ENCODE assay signal across 8 cellular contexts in the genomic region with DNA sequence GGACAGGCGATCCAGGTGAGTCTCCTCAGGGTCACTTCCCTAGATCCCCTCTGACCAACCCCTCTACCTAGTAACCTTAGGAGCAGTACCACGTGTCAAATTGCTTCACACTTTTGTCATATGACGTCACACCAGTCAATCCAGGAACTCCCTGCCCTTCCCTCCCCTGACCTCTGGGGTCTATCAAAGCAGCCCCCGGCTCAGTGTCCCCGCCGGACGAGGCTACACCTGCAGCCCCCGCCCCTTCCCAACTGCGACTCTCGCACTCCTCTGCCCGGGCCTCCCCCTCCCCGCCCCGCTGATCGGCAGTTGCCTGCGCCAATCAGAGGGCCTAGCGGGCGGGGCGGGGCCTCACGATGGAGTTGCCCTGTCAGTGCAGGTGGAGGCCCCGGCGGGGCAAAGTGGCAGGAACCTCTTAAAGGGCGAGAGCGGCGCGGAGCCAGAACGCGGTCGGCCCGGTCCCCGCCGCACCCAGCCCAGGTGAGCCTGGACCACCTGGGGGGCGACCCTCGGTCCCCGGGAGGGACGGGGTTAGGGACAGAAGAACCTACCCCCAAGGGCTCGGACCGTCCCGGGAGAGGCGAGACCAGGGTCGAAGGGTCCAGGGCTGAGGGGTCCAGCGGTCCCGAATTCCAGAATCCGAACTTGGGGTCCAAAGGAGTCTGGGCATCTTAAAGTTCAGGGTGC. TPM values are rescaled to one million over a fixed set of nuclear protein-coding genes. Genes with fewer than 3 reads are reported as not detected.
DNase-seq lines count a peak whose midpoint lies in the region; ATAC-seq and TF ChIP-seq lines count a peak whose summit lies in the region.

No MANE protein-coding gene starts in this region.

- peaks cover 20% of the 10 kb centered on the region for H3K27me3 Mint-ChIP-seq in endodermal cell (ENCODE audit: insufficient read depth)

- DNase-seq in AG09319 (ENCODE audit: extremely low read depth, low read depth) (peak; percentile 34), HPDE6-E6E7 (ENCODE audit: extremely low spot score) (peak; percentile 95), NOMO-1 treated with dmso at 0.1 percent for 144 hours (lab: John Stamatoyannopoulos, UW; ENCODE audit: unreplicated experiment) (peak; percentile 70), endodermal cell (peak; percentile 97)
- peak; percentile 63 for DNase-seq in activated CD8-positive, alpha-beta memory T cell treated with anti-CD3 and anti-CD28 coated beads, Interleukin-2, amount 50 U/mL, for 24 hours (ENCODE audit: extremely low read depth)
- DNase-seq in stimulated activated CD8-positive, alpha-beta memory T cell treated with anti-CD3 and anti-CD28 coated beads, Interleukin-15, amount 100 ng/mL, for 4 hours (ENCODE audit: low read depth in 2 of 2): peak; percentile 75 to 80

- H3K27me3 ChIP-seq in endodermal cell (ENCODE audit: control insufficient read depth, insufficient read depth, low read length, poor library complexity, severe bottlenecking): no peaks in the 10 kb centered on the region

- peaks cover 28% of the 10 kb centered on the region for H3K4me1 Mint-ChIP-seq in endodermal cell

- H3K36me3 ChIP-seq in endodermal cell (ENCODE audit: control insufficient read depth, insufficient read depth, low read length) (no peaks in the 10 kb centered on the region), mesodermal cell (ENCODE audit: control insufficient read depth, insufficient read depth, low read length) (no peaks in the 10 kb centered on the region)

- peak; percentile 66 for ATAC-seq in GM19035 (IDR thresholded peaks at IDR 0.05; ENCODE audit: unreplicated experiment)

- H3K4me3 ChIP-seq in endodermal cell (ENCODE audit: low read length) (peak overlapping the region; percentile 83), mesodermal cell (ENCODE audit: extremely low read depth, insufficient read depth, low read length, poor library complexity, severe bottlenecking) (peak overlapping the region; percentile 59)

- no peaks in the 10 kb centered on the region for H3K9me3 ChIP-seq in endodermal cell (ENCODE audit: control insufficient read depth, low read length)
- no peaks in the 10 kb centered on the region for H3K9me3 ChIP-seq in mesodermal cell (ENCODE audit: control insufficient read depth, low read length)

- H3K27ac ChIP-seq in endodermal cell (ENCODE audit: low read depth, low read length): no peak overlapping the region
- H3K27ac ChIP-seq in mesodermal cell (ENCODE audit: low read depth, low read length, severe bottlenecking): no peak overlapping the region

- WGBS in endodermal cell (ENCODE audit: insufficient coverage in 1 of 2, insufficient read length in 1 of 2), 2 experiments: 0 to 1% methylated on average over 5 to 43 of the region's 43 CpGs
- WGBS in mesodermal cell (ENCODE audit: insufficient coverage in 2 of 2), 2 experiments: 1 to 3% methylated on average over 22 to 30 of the region's 43 CpGs

- H3K9ac ChIP-seq in endodermal cell (ENCODE audit: extremely low read depth, low read length, poor library complexity, severe bottlenecking): peak overlapping the region; percentile 38

- H3K27ac Mint-ChIP-seq in endodermal cell: peak overlapping the region; percentile 83

- TF ChIP-seq CTCF in AG09319 (IDR thresholded peaks at IDR 0.05; ENCODE audit: low read depth, low read length) (no peak), endodermal cell (conservative IDR thresholded peaks at IDR 0.05) (no peak)

- no peaks in the 10 kb centered on the region for H3K36me3 Mint-ChIP-seq in endodermal cell (ENCODE audit: low read depth)

- H3K4me1 ChIP-seq in endodermal cell (ENCODE audit: control insufficient read depth, insufficient read depth, low read length): peaks cover 11% of the 10 kb centered on the region
- H3K4me1 ChIP-seq in mesodermal cell (ENCODE audit: control insufficient read depth, insufficient read depth, low read length, poor library complexity, severe bottlenecking): peaks cover 17% of the 10 kb centered on the region

- H3K9me3 Mint-ChIP-seq in endodermal cell: no peaks in the 10 kb centered on the region

- peak overlapping the region; percentile 72 for H3K4me3 Mint-ChIP-seq in endodermal cell

RNA-seq across cellular contexts. Expression of a gene that starts 27.5 kb away (rescaled TPM):
- 10 to 100 TPM; 60.3 to 91.0 TPM for total RNA-seq in endodermal cell
- 72.3 TPM for polyA plus RNA-seq in endodermal cell (2013, experiment 1 of 2)
- 72.7 TPM for polyA plus RNA-seq in endodermal cell (2013, experiment 2 of 2)
- 41.4 TPM for polyA plus RNA-seq in mesodermal cell (2013, experiment 1 of 2)
- polyA plus RNA-seq in mesodermal cell (2013, experiment 2 of 2): 40.1 TPM

Comparison
In these comparisons a context has a peak if more than half of its experiments do, and no peak if none do; other contexts are left out.
1. DNase-seq: peak in every context shown above with its lines; median percentile 97 in endodermal cell; 95 in HPDE6-E6E7; 78 in stimulated activated CD8-positive, alpha-beta memory T cell treated with anti-CD3 and anti-CD28 coated beads, Interleukin-15, amount 100 ng/mL, for 4 hours; 70 in NOMO-1 treated with dmso at 0.1 percent for 144 hours; 63 in activated CD8-positive, alpha-beta memory T cell treated with anti-CD3 and anti-CD28 coated beads, Interleukin-2, amount 50 U/mL, for 24 hours; 34 in AG09319.